Comparison of ENCODE assay signal across 23 cellular contexts in genomic region chr22:46405925-46406324, GRCh38.
"Had no signal": no experiment of that assay in that cellular context is flagged by ENCODE, and none has a peak within 500 bp of the region (broad histone marks: within the 10 kb centered on the region; RNA-seq: fewer than 3 reads in every experiment).

No MANE protein-coding gene starts in this region.

- H3K4me3 ChIP-seq: body of pancreas, PC-9, SK-N-MC had no signal

- DNase-seq: activated B cell treated with CpG ODN at 0.5 μM for 24 hours; activated CD4-positive, alpha-beta memory T cell treated with anti-CD3 and anti-CD28 coated beads, Interleukin-2, amount 10 ng/mL, durations not matched to agents 7 days and 5 days; activated CD4-positive, alpha-beta T cell treated with anti-CD3 and anti-CD28 coated beads, Interleukin-2, amount 10 ng/mL, durations not matched to agents 7 days and 5 days; activated CD8-positive, alpha-beta memory T cell treated with anti-CD3 and anti-CD28 coated beads, Interleukin-2, amount 50 U/mL, for 4 hours; activated gamma-delta T cell treated with Interleukin-2 at 50 U/mL for 16 hours; activated naive CD4-positive, alpha-beta T cell treated with anti-CD3 and anti-CD28 coated beads, Interleukin-2, amount 10 ng/mL, durations not matched to agents 7 days and 5 days; activated naive CD8-positive, alpha-beta T cell treated with anti-CD3 and anti-CD28 coated beads for 36 hours; activated T-cell treated with anti-CD3 and anti-CD28 coated beads, Interleukin-2, amount 50 U/mL, for 72 hours; body of pancreas; NCI-H1092; NCI-H1417; NCI-H2029; NCI-H2107; NCI-H2171 treated with DMSO at 0.1 percent for 48 hours; NCI-H226; NCI-H510A; NCI-H526 treated with DMSO at 0.1 percent for 48 hours; PC-9; T-cell; T-helper 2 cell; T1000 had no signal

- H3K27ac ChIP-seq: body of pancreas, KMS-11, PC-9, SK-N-MC had no signal

- H3K9me3 ChIP-seq: body of pancreas had no signal

- H3K4me1 ChIP-seq: body of pancreas had no signal

- H3K27me3 ChIP-seq: body of pancreas had no signal

- ATAC-seq: activated T-cell treated with anti-CD3 and anti-CD28 coated beads, Interleukin-2, amount 50 U/mL, for 72 hours; body of pancreas; T-cell had no signal
